18 cellular contexts compared by ENCODE assay signal in the genomic region with DNA sequence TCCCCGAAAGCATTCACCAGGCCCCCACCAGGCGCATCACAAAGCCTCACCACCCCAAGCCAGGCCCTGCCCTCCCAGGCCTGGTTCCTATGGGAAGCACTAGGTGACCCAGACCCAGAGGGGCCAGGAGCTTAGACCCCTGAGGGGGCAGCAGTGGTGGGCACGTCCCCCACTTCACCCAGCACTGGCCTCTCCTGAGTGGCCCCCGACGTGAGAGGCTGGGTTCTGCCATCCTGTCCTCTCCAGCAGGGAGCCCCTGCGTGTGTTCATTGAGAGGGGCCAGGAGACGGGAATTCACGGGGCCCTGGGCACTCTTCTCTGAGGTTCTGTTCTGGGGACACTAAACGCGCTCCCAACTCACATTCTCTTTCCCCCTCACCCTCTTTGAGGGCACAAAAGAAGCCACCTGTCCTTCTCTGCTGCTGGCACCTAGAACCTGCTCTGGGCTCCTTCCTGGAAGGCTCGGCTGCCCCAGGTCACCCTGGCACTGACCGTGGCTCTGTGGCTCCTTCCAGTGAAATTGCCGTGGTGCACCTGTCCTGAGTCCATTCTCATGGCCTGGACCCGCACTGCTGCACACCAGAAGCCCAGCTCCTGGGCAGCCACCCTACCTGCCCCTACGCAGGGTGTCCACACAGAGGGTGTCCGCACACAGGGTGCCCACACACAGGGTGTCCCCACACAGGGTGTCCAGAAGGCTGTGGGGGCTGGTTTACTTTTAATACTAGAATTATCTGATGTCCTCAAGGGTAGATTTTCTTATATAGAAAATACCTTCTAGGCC. TPM values are rescaled to one million over a fixed set of nuclear protein-coding genes. Genes with fewer than 3 reads are reported as not detected.
DNase-seq lines count a peak whose midpoint lies in the region; ATAC-seq lines count a peak whose summit lies in the region.
"Had no signal": no experiment of that assay in that cellular context is flagged by ENCODE, and none has a peak within 500 bp of the region (broad histone marks: within the 10 kb centered on the region; RNA-seq: fewer than 3 reads in every experiment).

No MANE protein-coding gene starts in this region.

- DNase-seq in right cardiac atrium (peak in 2 of 3 donors; percentile 36 to 52), Right ventricle myocardium superior (no peak), left lobe of liver (ENCODE audit: low spot score) (no peak), trophoblast cell (no peak), kidney glomerular epithelial cell (lab: John Stamatoyannopoulos, UW) (no peak), GOT3 (lab: John Stamatoyannopoulos, UW) (no peak)
- no peak for DNase-seq in activated CD4-positive, CD25-positive, alpha-beta regulatory T cell (lab: John Stamatoyannopoulos, UW)
- DNase-seq: CD4-positive, CD25-positive, alpha-beta regulatory T cell; MM.1S; NCI-H2029 treated with DMSO at 0.1 percent for 48 hours; NCI-H2227 treated with DMSO at 0.1 percent for 48 hours; NCI-H510A; NCI-H69; RPMI8226; SHP77 treated with DMSO at 0.1 percent for 48 hours had no signal

- H2BK5ac ChIP-seq in trophoblast cell (ENCODE audit: low read depth, low read length, poor library complexity) = no peak overlapping the region

- no peak overlapping the region for H2BK12ac ChIP-seq in trophoblast cell (ENCODE audit: low read length)

- H3K4me1 ChIP-seq in right cardiac atrium (ENCODE audit: control insufficient read depth, insufficient read depth, low read length) = no peaks in the 10 kb centered on the region
- H3K4me1 ChIP-seq in trophoblast cell (ENCODE audit: control insufficient read depth in 1 of 2, insufficient read depth in 2 of 2, low read length in 2 of 2) = peaks cover 27 to 43% of the 10 kb centered on the region in 2 experiments

- peak overlapping the region; percentile 25 for H3K14ac ChIP-seq in trophoblast cell (ENCODE audit: low read length)

- H4K91ac ChIP-seq in trophoblast cell (ENCODE audit: low read depth, low read length) = no peak overlapping the region

- no peak overlapping the region for H3K4me3 ChIP-seq in right cardiac atrium (ENCODE audit: low read length)
- no peak overlapping the region for H3K4me3 ChIP-seq in trophoblast cell (ENCODE audit: low read depth, low read length)
- H3K4me3 ChIP-seq: BLaER1 had no signal

- no peak overlapping the region for H2AFZ ChIP-seq in trophoblast cell (ENCODE audit: insufficient read depth, low read length, poor library complexity)

- no peak overlapping the region for H3K4me2 ChIP-seq in trophoblast cell (ENCODE audit: low read length)
- H3K4me2 ChIP-seq: BLaER1, KMS-11 had no signal

- H3K4ac ChIP-seq in trophoblast cell (ENCODE audit: low read depth, low read length) = peak overlapping the region; percentile 59

- no peak overlapping the region for H3K23ac ChIP-seq in trophoblast cell (ENCODE audit: low read length)

- peaks cover 32 to 33% of the 10 kb centered on the region in 2 experiments for H3K36me3 ChIP-seq in trophoblast cell (ENCODE audit: control insufficient read depth in 1 of 2, insufficient read depth in 2 of 2, low read length in 2 of 2)

- intact Hi-C loops in right cardiac atrium (cut with DNase I) = no loop called here
- intact Hi-C loops in Right ventricle myocardium superior (cut with DNase I) = no loop called here

- H3K9ac ChIP-seq in trophoblast cell (ENCODE audit: low read length) = no peak overlapping the region
- H3K9ac ChIP-seq: BLaER1, KMS-11 had no signal

- H2BK120ac ChIP-seq in trophoblast cell (ENCODE audit: insufficient read depth, low read length, poor library complexity) = no peak overlapping the region

- no peak for ATAC-seq in right cardiac atrium
- no peak for ATAC-seq in Right ventricle myocardium superior (ENCODE audit: poor library complexity)
- peak; percentile 21 for ATAC-seq in left lobe of liver

- 93% methylated on average over 16 of the region's 16 CpGs for WGBS in right cardiac atrium
- WGBS in trophoblast cell (ENCODE audit: extremely low coverage, insufficient coverage, insufficient read length) = no CpG with 5 or more reads among the region's 16 CpGs

- H2AK5ac ChIP-seq in trophoblast cell (ENCODE audit: low read length) = peak overlapping the region; percentile 58

- H3K9me3 ChIP-seq in right cardiac atrium (ENCODE audit: control insufficient read depth, low read length) (no peaks in the 10 kb centered on the region), trophoblast cell (ENCODE audit: insufficient read depth, low read depth, low read length) (no peaks in the 10 kb centered on the region)
- H3K9me3 ChIP-seq: BLaER1 had no signal

- H3K18ac ChIP-seq in trophoblast cell (ENCODE audit: low read length) = no peak overlapping the region

- peaks cover 17% of the 10 kb centered on the region for H3K79me1 ChIP-seq in trophoblast cell (ENCODE audit: low read length)

- H3K79me2 ChIP-seq in trophoblast cell (ENCODE audit: control insufficient read depth, insufficient read depth, low read length, poor library complexity) = peaks cover 10% of the 10 kb centered on the region

- H4K12ac ChIP-seq in trophoblast cell (ENCODE audit: low read depth, low read length) = no peak overlapping the region

- H3K27me3 ChIP-seq in right cardiac atrium (ENCODE audit: control insufficient read depth, insufficient read depth) (no peaks in the 10 kb centered on the region), trophoblast cell (ENCODE audit: insufficient read depth, low read length) (no peaks in the 10 kb centered on the region)
- H3K27me3 ChIP-seq: BLaER1 had no signal

- no peak overlapping the region for H4K8ac ChIP-seq in trophoblast cell (ENCODE audit: low read depth, low read length)

- no peak overlapping the region for H3K27ac ChIP-seq in right cardiac atrium (ENCODE audit: low read length)
- H3K27ac ChIP-seq in trophoblast cell (ENCODE audit: low read depth, low read length) = no peak overlapping the region
- H3K27ac ChIP-seq: BLaER1, KMS-11 had no signal

RNA-seq across cellular contexts. Expression of gene PTDSS2, which starts 12.2 kb away (rescaled TPM):
- total RNA-seq in right cardiac atrium (10 to 100 TPM; 30.2 to 33.3 (median 30.9) TPM), Right ventricle myocardium superior (25.5 TPM), left lobe of liver (10.2 TPM)
- 30.7 TPM for polyA plus RNA-seq in right cardiac atrium
- polyA plus RNA-seq in trophoblast cell (2013) = 27.0 and 28.6 TPM in 2 replicates

RNA-seq across cellular contexts. Expression of gene ANO9, which starts 20.5 kb away (rescaled TPM):
- total RNA-seq in right cardiac atrium (under 1 TPM; 0.14 to 0.46 (median 0.20) TPM), Right ventricle myocardium superior (0.08 TPM), left lobe of liver (0.83 TPM)
- 0.20 TPM for polyA plus RNA-seq in right cardiac atrium
- polyA plus RNA-seq in trophoblast cell (2013) = 16.3 and 16.5 TPM in 2 replicates
- total RNA-seq: HT1080 had no signal

RNA-seq across cellular contexts. Expression of gene RNH1, which starts 44.7 kb away (rescaled TPM):
- total RNA-seq in right cardiac atrium (100 to 1,000 TPM; 188 to 203 (median 195) TPM), Right ventricle myocardium superior (171 TPM), left lobe of liver (85.4 TPM)
- polyA plus RNA-seq in right cardiac atrium = 162 TPM
- polyA plus RNA-seq in trophoblast cell (2013) = 79.1 and 82.8 TPM in 2 replicates

RNA-seq across cellular contexts. Expression of gene SIGIRR, which starts 47.5 kb away (rescaled TPM):
- total RNA-seq in right cardiac atrium (10 to 100 TPM; 28.6 to 42.4 (median 35.1) TPM), Right ventricle myocardium superior (38.6 TPM), left lobe of liver (96.2 TPM)
- 61.8 TPM for polyA plus RNA-seq in right cardiac atrium
- polyA plus RNA-seq in trophoblast cell (2013) = 49.3 and 51.6 TPM in 2 replicates

Comparison
In these comparisons a context has a peak if more than half of its experiments do, and no peak if none do; other contexts are left out.
1. DNase-seq: peak in right cardiac atrium (2 of 3); none in Right ventricle myocardium superior (single experiment), left lobe of liver (single experiment), trophoblast cell (0 of 2), activated CD4-positive, CD25-positive, alpha-beta regulatory T cell (0 of 4), kidney glomerular epithelial cell (single experiment) and GOT3 (single experiment).